ENCODE assay signal across 8 cellular contexts in genomic region chr17:78933959-78934568, GRCh38. TPM values are rescaled to one million over a fixed set of nuclear protein-coding genes. Genes with fewer than 3 reads are reported as not detected.
DNase-seq lines count a peak whose midpoint lies in the region; ATAC-seq and TF ChIP-seq lines count a peak whose summit lies in the region.

No MANE protein-coding gene starts in this region.

- ATAC-seq in aorta (ENCODE audit: low FRiP score): peak; percentile 92

- H3F3A ChIP-seq in SK-N-SH (replicated peaks; ENCODE audit: insufficient read depth): peaks cover 43% of the 10 kb centered on the region

- H4K20me1 ChIP-seq in SK-N-SH (ENCODE audit: insufficient read depth): no peaks in the 10 kb centered on the region

- intact Hi-C loops in aorta (cut with DNase I): no loop called here

- POLR2A ChIA-PET in SK-N-SH (lab: Yijun Ruan, JAX) (interaction anchor here (1.2 to 3.4 kb wide), 4 partner anchors 8 to 50 kb away, joined by 4 to 16 read pairs (median 7); partner anchors contain the start of gene TIMP2), GM10248 (lab: Yijun Ruan, JAX) (no interaction called here)

- peak overlapping the region; percentile 88 for H3K4me2 ChIP-seq in SK-N-SH

- CTCF ChIA-PET in SK-N-SH (lab: Yijun Ruan, JAX) (interaction anchor here (0.9 to 9.5 kb wide), 12 partner anchors 9 to 112 kb away, joined by 3 to 93 read pairs (median 4); partner anchors contain the start of gene TIMP2), GM10248 (lab: Yijun Ruan, JAX) (interaction anchor here (1.8 kb wide), 1 partner anchor 38 kb away, joined by 4 read pairs; no protein-coding TSS in a partner anchor)

- no peak for TF ChIP-seq RAD21 in SK-N-SH (IDR thresholded peaks at IDR 0.05; ENCODE audit: low read length)

- TF ChIP-seq CTCF in SK-N-SH (IDR thresholded peaks at IDR 0.05) (no peak), GM10248 (IDR thresholded peaks at IDR 0.05; ENCODE audit: control extremely low read depth, extremely low read depth, low read depth, missing control alignments) (no peak)

- peak in 1 of 2 experiments; percentile 66; a peak in 2 of 4 replicates for TF ChIP-seq EP300 in SK-N-SH (IDR thresholded peaks at IDR 0.05; ENCODE audit: borderline replicate concordance in 1 of 2, low read depth in 1 of 2, low read length in 1 of 2)

- H3K79me2 ChIP-seq in SK-N-SH (ENCODE audit: insufficient read depth): no peaks in the 10 kb centered on the region

- H3K9me2 ChIP-seq in SK-N-SH: no peaks in the 10 kb centered on the region

- DNase-seq in Ammon's horn (ENCODE audit: low spot score) (peak; percentile 90), LHCN-M2 (ENCODE audit: low read depth) (peak; percentile 98), SK-N-SH (peak; percentile 86), fibroblast of gingiva (ENCODE audit: low read depth) (peak; percentile 100), aorta (peak; percentile 98 to 99), activated T-cell treated with anti-CD3 and anti-CD28 coated beads for 4 hours (no peak), GM10248 (ENCODE audit: extremely low spot score) (no peak)

- H3K4me1 ChIP-seq in SK-N-SH (ENCODE audit: control insufficient read depth in 1 of 2, insufficient read depth in 2 of 2, low read depth in 1 of 2, low read length in 1 of 2) (peaks cover 37 to 43% of the 10 kb centered on the region in 2 experiments), muscle layer of duodenum (ENCODE audit: control insufficient read depth in 1 of 2, insufficient read depth in 2 of 2, low read length in 2 of 2) (peaks cover 14 to 24% of the 10 kb centered on the region in 2 donors), aorta (ENCODE audit: control insufficient read depth in 1 of 2, insufficient read depth in 2 of 2, low read length in 2 of 2) (no peaks in the 10 kb centered on the region)

- H3K4me3 ChIP-seq in SK-N-SH (ENCODE audit: low read depth in 2 of 2, low read length in 1 of 2) (peak overlapping the region; percentile 23 to 55), muscle layer of duodenum (ENCODE audit: low read depth in 1 of 2, low read length in 2 of 2) (peak overlapping the region; percentile 16 to 39), aorta (ENCODE audit: low read length in 2 of 2) (no peak overlapping the region)

- H3K27ac ChIP-seq in SK-N-SH (ENCODE audit: low read depth in 2 of 2, low read length in 1 of 2) (peak overlapping the region; percentile 98), muscle layer of duodenum (ENCODE audit: low read length) (peak overlapping the region; percentile 80), aorta (ENCODE audit: low read depth in 1 of 2, low read length in 2 of 2) (peak overlapping the region; percentile 90 to 94)

- 7% methylated on average over 6 of the region's 16 CpGs for WGBS in SK-N-SH (ENCODE audit: low lambda C conversion rate)
- 1 to 3% methylated on average over 16 of the region's 16 CpGs for WGBS in aorta, 2 donors

- H3K9ac ChIP-seq in SK-N-SH: peak overlapping the region; percentile 73

- peak overlapping the region; percentile 49; the same call in 1 of the 2 replicates for H2AFZ ChIP-seq in SK-N-SH (ENCODE audit: low read depth)

- H3K9me3 ChIP-seq in SK-N-SH (no peaks in the 10 kb centered on the region), muscle layer of duodenum (ENCODE audit: control insufficient read depth in 1 of 2, low read length in 2 of 2) (no peaks in the 10 kb centered on the region), aorta (ENCODE audit: control insufficient read depth, low read length) (no peaks in the 10 kb centered on the region)

- H3K27me3 ChIP-seq in SK-N-SH (ENCODE audit: insufficient read depth) (no peaks in the 10 kb centered on the region), muscle layer of duodenum (ENCODE audit: low read depth, low read length) (no peaks in the 10 kb centered on the region), aorta (ENCODE audit: control insufficient read depth in 1 of 2, insufficient read depth in 2 of 2, low read length in 1 of 2) (no peaks in the 10 kb centered on the region)

- H3K36me3 ChIP-seq in SK-N-SH (replicated peaks in 1 of 2; ENCODE audit: control insufficient read depth in 1 of 2, insufficient read depth in 2 of 2, low read length in 1 of 2): no peaks in the 10 kb centered on the region
- no peaks in the 10 kb centered on the region for H3K36me3 ChIP-seq in muscle layer of duodenum (ENCODE audit: control insufficient read depth in 1 of 2, insufficient read depth in 2 of 2, low read length in 2 of 2)
- H3K36me3 ChIP-seq in aorta (ENCODE audit: control insufficient read depth in 1 of 2, insufficient read depth in 2 of 2, low read length in 1 of 2): no peaks in the 10 kb centered on the region

TF ChIP-seq in SK-N-SH, 30 proteins besides CTCF, POLR2A, EP300 and RAD21 (continues in another document):
- TF ChIP-seq USF1 (IDR thresholded peaks at IDR 0.05; ENCODE audit: borderline replicate concordance, low read depth): peak; percentile 60; the same call in 1 of the 2 replicates
- peak; percentile 52; the same call in 1 of the 2 replicates for TF ChIP-seq JUND (IDR thresholded peaks at IDR 0.05)
- TF ChIP-seq MAX (IDR thresholded peaks at IDR 0.05; ENCODE audit: low read depth): peak; percentile 88
- peak; percentile 83 for TF ChIP-seq NFIC (IDR thresholded peaks at IDR 0.05; ENCODE audit: borderline replicate concordance)
- TF ChIP-seq MEF2A (IDR thresholded peaks at IDR 0.05; ENCODE audit: borderline replicate concordance, low read depth): no peak
- no peak for TF ChIP-seq USF2 (IDR thresholded peaks at IDR 0.05; ENCODE audit: borderline replicate concordance, low read depth, low read length)
- TF ChIP-seq TAF1 (IDR thresholded peaks at IDR 0.05; ENCODE audit: borderline replicate concordance, low read depth, low read length): peak; percentile 34; the same call in 1 of the 2 replicates
- no peak for TF ChIP-seq YY1 (IDR thresholded peaks at IDR 0.05; ENCODE audit: low read depth)
- TF ChIP-seq FOXM1 (IDR thresholded peaks at IDR 0.05; ENCODE audit: low read depth): no peak
- TF ChIP-seq RFX5 (IDR thresholded peaks at IDR 0.05; ENCODE audit: low read length): no peak
- peak; percentile 96 for TF ChIP-seq PBX3 (IDR thresholded peaks at IDR 0.05)
- peak; percentile 57; the same call in 1 of the 2 replicates for TF ChIP-seq TEAD4 (IDR thresholded peaks at IDR 0.05; ENCODE audit: borderline replicate concordance, insufficient read depth)
- no peak; the same call in 1 of the 2 replicates for TF ChIP-seq RXRA (IDR thresholded peaks at IDR 0.05; ENCODE audit: borderline replicate concordance, low read depth)
- peak; percentile 70; the same call in 1 of the 2 replicates for TF ChIP-seq FOSL2 (IDR thresholded peaks at IDR 0.05; ENCODE audit: borderline replicate concordance, low read depth)
- 0 out of 2 replicates have a peak, but pooled peaks have one; percentile 1 for TF ChIP-seq SMC3 (IDR thresholded peaks at IDR 0.05; ENCODE audit: low read depth, low read length)

RNA-seq across cellular contexts. Expression of gene TIMP2, which starts 8.9 kb away (rescaled TPM):
- total RNA-seq in LHCN-M2 (2014; rRNA removed): 94.7 and 127 TPM in 2 replicates
- 273 TPM for polyA plus RNA-seq in LHCN-M2 (2012)
- polyA plus RNA-seq in SK-N-SH (2012; rRNA removed): 256 and 441 TPM in 2 replicates
- polyA plus RNA-seq in SK-N-SH (2012; cell fraction: cytosol; rRNA removed): 528 and 616 TPM in 2 replicates
- 334 and 427 TPM in 2 replicates for polyA plus RNA-seq in SK-N-SH (2012; cell fraction: nucleus; rRNA removed)
- total RNA-seq in aorta: 100 to 1,000 TPM; 657 to 732 TPM
- polyA plus RNA-seq in aorta: 100 to 1,000 TPM; 203 to 497 TPM

RNA-seq across cellular contexts. Expression of gene CEP295NL, which starts 31.1 kb away (rescaled TPM):
- total RNA-seq in LHCN-M2 (2014; rRNA removed): 0.17 and 0.32 TPM in 2 replicates
- 0.24 TPM for polyA plus RNA-seq in LHCN-M2 (2012)
- 0.31 and 0.35 TPM in 2 replicates for polyA plus RNA-seq in SK-N-SH (2012; rRNA removed)
- 0.17 and 0.21 TPM in 2 replicates for polyA plus RNA-seq in SK-N-SH (2012; cell fraction: cytosol; rRNA removed)
- polyA plus RNA-seq in SK-N-SH (2012; cell fraction: nucleus; rRNA removed): 0.68 and 0.97 TPM in 2 replicates
- 10 to 100 TPM; 10.1 to 13.9 TPM for total RNA-seq in aorta
- under 1 TPM; 0.25 to 0.82 TPM for polyA plus RNA-seq in aorta

RNA-seq across cellular contexts. Expression of gene LGALS3BP, which starts 45.7 kb away (rescaled TPM):
- total RNA-seq in LHCN-M2 (2014; rRNA removed) (331 and 403 TPM in 2 replicates), aorta (100 to 1,000 TPM; 110 to 156 TPM)
- 205 TPM for polyA plus RNA-seq in LHCN-M2 (2012)
- polyA plus RNA-seq in SK-N-SH (2012; rRNA removed) (272 and 579 TPM in 2 replicates), aorta (100 to 1,000 TPM in 1 of 2 donors, 10 to 100 TPM in 1; 70.7 to 174 TPM)
- 169 and 266 TPM in 2 replicates for polyA plus RNA-seq in SK-N-SH (2012; cell fraction: cytosol; rRNA removed)
- 757 and 838 TPM in 2 replicates for polyA plus RNA-seq in SK-N-SH (2012; cell fraction: nucleus; rRNA removed)

Comparison
In these comparisons a context has a peak if more than half of its experiments do, and no peak if none do; other contexts are left out.
1. DNase-seq: peak in Ammon's horn (single experiment), LHCN-M2 (single experiment), SK-N-SH (single experiment), fibroblast of gingiva (single experiment) and aorta (2 of 2); none in activated T-cell treated with anti-CD3 and anti-CD28 coated beads for 4 hours (single experiment) and GM10248 (single experiment).
2. H3K4me3 ChIP-seq: peak in SK-N-SH (2 of 2) and muscle layer of duodenum (2 of 2); none in aorta (0 of 2).
3. Peak in every context shown above with its lines, with median percentiles within 50 percentile points of each other: H3K27ac ChIP-seq.